In genomic region chrX:126770179-126770578, GRCh38 we compare ENCODE assay signal across 9 cellular contexts. TPM values are rescaled to one million over a fixed set of nuclear protein-coding genes. Genes with fewer than 3 reads are reported as not detected.
DNase-seq lines count a peak whose midpoint lies in the region; ATAC-seq and TF ChIP-seq lines count a peak whose summit lies in the region.
"Had no signal": no experiment of that assay in that cellular context is flagged by ENCODE, and none has a peak within 500 bp of the region (broad histone marks: within the 10 kb centered on the region; RNA-seq: fewer than 3 reads in every experiment).

No MANE protein-coding gene starts in this region.

- peak; percentile 37 for DNase-seq in A673 (ENCODE audit: low spot score)
- peak; percentile 44 for DNase-seq in NCI-H1694 (lab: John Stamatoyannopoulos, UW)
- peak in 1 of 2 donors; percentile 7 for DNase-seq in cardiac fibroblast (ENCODE audit: low read depth in 2 of 2)
- no peak for DNase-seq in osteoblast (ENCODE audit: insufficient read length, low spot score, missing footprints)
- no peak for DNase-seq in effector CD4-positive, alpha-beta T cell
- DNase-seq in activated CD4-positive, alpha-beta T cell treated with anti-CD3 and anti-CD28 coated beads for 36 hours: no peak
- DNase-seq in natural killer cell: no peak

- H3K27ac ChIP-seq in A673 (ENCODE audit: low read depth, low read length, poor library complexity, severe bottlenecking) (no peak overlapping the region), osteoblast (ENCODE audit: low read depth, low read length) (no peak overlapping the region)

- no peaks in the 10 kb centered on the region for H3K9me3 ChIP-seq in A673 (ENCODE audit: low read depth, low read length, poor library complexity, severe bottlenecking)
- no peaks in the 10 kb centered on the region for H3K9me3 ChIP-seq in osteoblast (ENCODE audit: low read depth, low read length)

- no peak overlapping the region for H3K4me2 ChIP-seq in osteoblast (ENCODE audit: insufficient read depth, low read length)

- H3K4me1 ChIP-seq in A673 (ENCODE audit: insufficient read depth, low read length, poor library complexity, severe bottlenecking): peaks cover 4% of the 10 kb centered on the region
- H3K4me1 ChIP-seq in osteoblast (ENCODE audit: insufficient read depth, low read length): no peaks in the 10 kb centered on the region

- H3K27me3 Mint-ChIP-seq in activated CD4-positive, alpha-beta T cell treated with anti-CD3 and anti-CD28 coated beads for 36 hours: no peaks in the 10 kb centered on the region
- H3K27me3 Mint-ChIP-seq in natural killer cell (ENCODE audit: low read depth in 2 of 2): no peaks in the 10 kb centered on the region

- no peaks in the 10 kb centered on the region for H4K20me1 ChIP-seq in osteoblast (ENCODE audit: insufficient read depth, low read length)

- no peaks in the 10 kb centered on the region for H3K27me3 ChIP-seq in A673 (replicated peaks; ENCODE audit: insufficient read depth, low read depth, low read length, poor library complexity)
- no peaks in the 10 kb centered on the region for H3K27me3 ChIP-seq in osteoblast (ENCODE audit: insufficient read depth, low read length)

- CTCF ChIA-PET in A673 (lab: Charles Lee): interaction anchor here (1.8 kb wide), 1 partner anchor 268 kb away, joined by 7 read pairs; no protein-coding TSS in a partner anchor
- CTCF ChIA-PET in activated CD4-positive, alpha-beta T cell treated with anti-CD3 and anti-CD28 coated beads for 36 hours (lab: Charles Lee): no interaction called here

- H3K79me2 ChIP-seq in osteoblast (ENCODE audit: insufficient read depth, low read length): no peaks in the 10 kb centered on the region

- peaks cover 3% of the 10 kb centered on the region for H3K9me3 Mint-ChIP-seq in activated CD4-positive, alpha-beta T cell treated with anti-CD3 and anti-CD28 coated beads for 36 hours (ENCODE audit: low read depth)
- H3K9me3 Mint-ChIP-seq in natural killer cell: peaks cover 2 to 6% of the 10 kb centered on the region in 2 donors

- no peak overlapping the region for H3K4me3 Mint-ChIP-seq in activated CD4-positive, alpha-beta T cell treated with anti-CD3 and anti-CD28 coated beads for 36 hours
- H3K4me3 Mint-ChIP-seq in natural killer cell: no peak overlapping the region

- H2AFZ ChIP-seq in osteoblast (ENCODE audit: low read length): no peak overlapping the region

- H3K4me3 ChIP-seq in A673 (ENCODE audit: low read depth, low read length, poor library complexity, severe bottlenecking) (no peak overlapping the region), cardiac fibroblast (replicated peaks in 1 of 2; ENCODE audit: low read depth in 2 of 2, low read length in 2 of 2) (no peak overlapping the region), osteoblast (ENCODE audit: insufficient read depth, low read length) (no peak overlapping the region)

- POLR2A ChIA-PET in A673 (lab: Charles Lee; ENCODE audit: low non-redundant PET): no interaction called here
- POLR2A ChIA-PET in activated CD4-positive, alpha-beta T cell treated with anti-CD3 and anti-CD28 coated beads for 36 hours (lab: Charles Lee): no interaction called here

- intact Hi-C loops in A673 (cut with micrococcal nuclease; ENCODE audit: unreplicated experiment): loop anchor here (2.0 kb wide), 1 partner anchor 267 kb away; no protein-coding TSS in a partner anchor
- intact Hi-C loops in activated CD4-positive, alpha-beta T cell treated with anti-CD3 and anti-CD28 coated beads for 36 hours (cut with DNase I, micrococcal nuclease): no loop called here
- intact Hi-C loops in natural killer cell (cut with micrococcal nuclease): no loop called here

- BruUV-seq in A673 (replicated peaks; lab: Mats Ljungman, UMichigan): no TSS peak

- H3K36me3 Mint-ChIP-seq in activated CD4-positive, alpha-beta T cell treated with anti-CD3 and anti-CD28 coated beads for 36 hours (ENCODE audit: low read depth): no peaks in the 10 kb centered on the region
- no peaks in the 10 kb centered on the region for H3K36me3 Mint-ChIP-seq in natural killer cell

- no peaks in the 10 kb centered on the region for H3K4me1 Mint-ChIP-seq in activated CD4-positive, alpha-beta T cell treated with anti-CD3 and anti-CD28 coated beads for 36 hours
- H3K4me1 Mint-ChIP-seq in natural killer cell: no peaks in the 10 kb centered on the region

- TF ChIP-seq CTCF in A673 (conservative IDR thresholded peaks at IDR 0.05; ENCODE audit: low read depth, low read length) (peak; percentile 61), cardiac fibroblast (IDR thresholded peaks at IDR 0.05; ENCODE audit: low read depth, low read length) (peak; percentile 14), osteoblast (IDR thresholded peaks at IDR 0.05; ENCODE audit: extremely low read depth, low read depth, low read length) (peak; percentile 23), natural killer cell (IDR thresholded peaks at IDR 0.05) (no peak)

- ATAC-seq in GM18907 (IDR thresholded peaks at IDR 0.05; ENCODE audit: unreplicated experiment): peak; percentile 79
- ATAC-seq in activated CD4-positive, alpha-beta T cell treated with anti-CD3 and anti-CD28 coated beads for 36 hours: no peak
- ATAC-seq in natural killer cell: no peak

- H3K36me3 ChIP-seq in A673 (ENCODE audit: insufficient read depth, low read length, poor library complexity, severe bottlenecking) (no peaks in the 10 kb centered on the region), osteoblast (ENCODE audit: insufficient read depth, low read length) (no peaks in the 10 kb centered on the region)

- no peak overlapping the region for H3K27ac Mint-ChIP-seq in activated CD4-positive, alpha-beta T cell treated with anti-CD3 and anti-CD28 coated beads for 36 hours
- no peak overlapping the region for H3K27ac Mint-ChIP-seq in natural killer cell

RNA-seq across cellular contexts. Expression of gene PRR32, which starts 49.4 kb away (rescaled TPM):
- total RNA-seq in A673 (2021): not detected in 2 replicates
- not detected in 2 replicates for total RNA-seq in osteoblast
- total RNA-seq in activated CD4-positive, alpha-beta T cell treated with anti-CD3 and anti-CD28 coated beads for 36 hours: not detected
- not detected for total RNA-seq in natural killer cell
- total RNA-seq: pulmonary artery endothelial cell had no signal

Comparison
In these comparisons a context has a peak if more than half of its experiments do, and no peak if none do; other contexts are left out.
1. DNase-seq: peak in A673 (single experiment) and NCI-H1694 (single experiment); none in osteoblast (single experiment), effector CD4-positive, alpha-beta T cell (single experiment), activated CD4-positive, alpha-beta T cell treated with anti-CD3 and anti-CD28 coated beads for 36 hours (single experiment) and natural killer cell (single experiment).